ENCODE assay signal across 12 cellular contexts in genomic region chr9:137371521-137371941, GRCh38.
"Had no signal": no experiment of that assay in that cellular context is flagged by ENCODE, and none has a peak within 500 bp of the region (broad histone marks: within the 10 kb centered on the region; RNA-seq: fewer than 3 reads in every experiment).

No MANE protein-coding gene starts in this region.

- H3K27me3 ChIP-seq: esophagus squamous epithelium, thyroid gland, uterus had no signal

- ATAC-seq: activated CD4-positive, CD25-positive, alpha-beta regulatory T cell treated with anti-CD3 and anti-CD28 coated beads, Interleukin-2, amount 50 U/mL, for 24 hours; activated CD8-positive, alpha-beta memory T cell treated with anti-CD3 and anti-CD28 coated beads, Interleukin-2, amount 10 ng/mL, durations not matched to agents 7 days and 5 days; activated T-cell treated with anti-CD3 and anti-CD28 coated beads, Interleukin-2, amount 50 U/mL, for 4 hours had no signal

- H3K4me1 ChIP-seq: esophagus squamous epithelium, thyroid gland, uterus had no signal

- H3K4me3 ChIP-seq: esophagus squamous epithelium, left ventricle myocardium inferior, thyroid gland, uterus had no signal

- H3K27ac ChIP-seq: esophagus squamous epithelium, left ventricle myocardium inferior, thyroid gland, uterus had no signal

- DNase-seq: activated CD4-positive, alpha-beta T cell treated with anti-CD3 and anti-CD28 coated beads, Interleukin-2, amount 50 U/mL, for 48 hours; activated CD8-positive, alpha-beta memory T cell treated with anti-CD3 and anti-CD28 coated beads, Interleukin-2, amount 10 ng/mL, durations not matched to agents 7 days and 5 days; activated T-cell treated with anti-CD3 and anti-CD28 coated beads, Interleukin-2, amount 50 U/mL, for 4 hours; esophagus squamous epithelium; foreskin fibroblast; left ventricle myocardium inferior; stimulated activated CD4-positive, alpha-beta T cell treated with anti-CD3 and anti-CD28 coated beads, Interleukin-4, amount 100 ng/mL, for 1 hour; stimulated activated CD8-positive, alpha-beta memory T cell treated with anti-CD3 and anti-CD28 coated beads, Interleukin-4, amount 100 ng/mL, for 48 hours; SW 1271; thyroid gland; uterus had no signal

- H3K36me3 ChIP-seq: thyroid gland, uterus had no signal

- H3K9me3 ChIP-seq: thyroid gland, uterus had no signal
